12 cellular contexts compared by ENCODE assay signal in the genomic region with DNA sequence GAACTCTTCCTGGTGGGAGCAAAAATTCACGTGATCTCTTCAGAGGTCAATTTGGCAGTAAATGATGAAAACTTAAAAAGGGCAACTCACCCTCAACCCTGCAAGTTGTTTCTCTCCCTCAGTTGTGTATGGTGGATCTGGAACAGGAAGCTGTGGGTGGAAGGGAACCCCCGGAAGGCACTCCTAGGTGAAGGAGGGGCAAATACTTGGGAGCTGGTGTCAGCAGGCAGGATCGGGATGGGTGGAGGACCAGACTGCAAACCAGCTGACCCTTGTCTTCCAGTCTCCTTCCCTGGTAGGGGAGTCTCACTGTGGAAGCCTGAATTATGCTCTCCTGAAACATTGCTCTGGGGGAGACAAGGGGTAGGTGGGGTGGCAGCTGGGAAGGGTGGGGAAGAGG. TPM values are rescaled to one million over a fixed set of nuclear protein-coding genes. Genes with fewer than 3 reads are reported as not detected.
DNase-seq lines count a peak whose midpoint lies in the region; ATAC-seq, FAIRE-seq and TF ChIP-seq lines count a peak whose summit lies in the region.
"Had no signal": no experiment of that assay in that cellular context is flagged by ENCODE, and none has a peak within 500 bp of the region (broad histone marks: within the 10 kb centered on the region; RNA-seq: fewer than 3 reads in every experiment).

No MANE protein-coding gene starts in this region.

- no peak overlapping the region for H2BK15ac ChIP-seq in H1 (ENCODE audit: low read length)

- H3K4me1 ChIP-seq in HepG2 (ENCODE audit: insufficient read depth, low read length) (peaks cover 13% of the 10 kb centered on the region; the same call in 1 of the 2 replicates), right lobe of liver (no peaks in the 10 kb centered on the region), Karpas-422 (ENCODE audit: low read length) (peaks cover 3% of the 10 kb centered on the region; the same call in 1 of the 2 replicates), H1 (replicated peaks in 1 of 4; ENCODE audit: control insufficient read depth in 3 of 4, insufficient read depth in 4 of 4, low read length in 3 of 4) (peaks cover 0 to 4% (median 0%) of the 10 kb centered on the region in 4 experiments; a peak in 1 of 7 replicates), upper lobe of right lung (no peaks in the 10 kb centered on the region), heart right ventricle (peaks cover 0 to 16% (median 0%) of the 10 kb centered on the region in 9 donors)
- H3K4me1 ChIP-seq: gastrocnemius medialis had no signal

- TF ChIP-seq CTCF in HepG2 (CRISPR knock-in tag; IDR thresholded peaks at IDR 0.05), result no peak
- no peak for TF ChIP-seq CTCF in right lobe of liver (IDR thresholded peaks at IDR 0.05)
- no peak for TF ChIP-seq CTCF in H1 (IDR thresholded peaks at IDR 0.05; ENCODE audit: control extremely low read depth in 1 of 3, insufficient read depth in 1 of 3, low read depth in 1 of 3, low read length in 3 of 3)
- TF ChIP-seq CTCF in upper lobe of right lung (IDR thresholded peaks at IDR 0.05), result no peak
- TF ChIP-seq CTCF in heart right ventricle (IDR thresholded peaks at IDR 0.05), result no peak

- H4K5ac ChIP-seq in H1 (ENCODE audit: insufficient read length, low read depth, low read length), result no peak overlapping the region

- H3K4me3 ChIP-seq in HepG2 (replicated peaks in 1 of 3; ENCODE audit: insufficient read depth in 1 of 3, low read depth in 2 of 3, low read length in 3 of 3), result 0 out of 6 replicates have a peak overlapping the region, but pooled peaks of 1 of the 3 experiments have one; percentile 1
- H3K4me3 ChIP-seq in right lobe of liver, result no peak overlapping the region
- H3K4me3 ChIP-seq in Karpas-422 (ENCODE audit: low read length), result no peak overlapping the region
- H3K4me3 ChIP-seq in H1 (ENCODE audit: extremely low read depth in 1 of 4, insufficient read depth in 2 of 4, low read depth in 3 of 4, low read length in 4 of 4), result no peak overlapping the region
- no peak overlapping the region for H3K4me3 ChIP-seq in upper lobe of right lung
- no peak overlapping the region for H3K4me3 ChIP-seq in heart right ventricle
- H3K4me3 ChIP-seq: gastrocnemius medialis had no signal

- POLR2A ChIA-PET in HepG2 (lab: Yijun Ruan, JAX) (interaction anchor here (1.5 kb wide), 1 partner anchor 113 kb away, joined by 3 read pairs; no protein-coding TSS in a partner anchor), H1 (lab: Charles Lee; ENCODE audit: partially characterized antibody) (no interaction called here)

- H4K20me1 ChIP-seq in HepG2 (ENCODE audit: insufficient read depth, low read length) (no peaks in the 10 kb centered on the region), Karpas-422 (ENCODE audit: insufficient read depth, low read depth, low read length) (no peaks in the 10 kb centered on the region), H1 (replicated peaks in 1 of 2; ENCODE audit: control insufficient read depth in 1 of 2, insufficient read depth in 2 of 2, low read length in 2 of 2) (no peaks in the 10 kb centered on the region)

- no peak overlapping the region for H4K8ac ChIP-seq in H1 (ENCODE audit: extremely low read depth, insufficient read depth, low read length)

- H3K23ac ChIP-seq in H1 (ENCODE audit: insufficient read length), result no peak overlapping the region

- no peak overlapping the region for H2AK5ac ChIP-seq in H1 (ENCODE audit: low read depth, low read length)

- H3K14ac ChIP-seq in H1 (ENCODE audit: insufficient read length), result no peak overlapping the region

- H3K4ac ChIP-seq in H1 (replicated peaks; ENCODE audit: insufficient read length, low read depth, low read length), result no peak overlapping the region

- no peak for TF ChIP-seq RAD21 in HepG2 (CRISPR knock-in tag; IDR thresholded peaks at IDR 0.05)
- TF ChIP-seq RAD21 in H1 (IDR thresholded peaks at IDR 0.05 in 1 of 2, conservative IDR thresholded peaks at IDR 0.05 in 1 of 2; ENCODE audit: low read depth in 2 of 2, low read length in 2 of 2), result no peak

- H3K4me2 ChIP-seq in HepG2 (ENCODE audit: low read depth, low read length) (0 out of 2 replicates have a peak overlapping the region, but pooled peaks have one; percentile 18), Karpas-422 (ENCODE audit: low read depth, low read length, poor library complexity, severe bottlenecking) (no peak overlapping the region), H1 (ENCODE audit: insufficient read depth in 1 of 2, low read depth in 2 of 2, low read length in 2 of 2) (0 out of 4 replicates have a peak overlapping the region, but pooled peaks of 1 of the 2 experiments have one; percentile 1)

- H3K79me1 ChIP-seq in H1 (ENCODE audit: low read depth, low read length), result no peaks in the 10 kb centered on the region

- intact Hi-C loops in HepG2 (cut with micrococcal nuclease; ENCODE audit: unreplicated experiment), result no loop called here
- intact Hi-C loops in right lobe of liver (cut with DNase I), result no loop called here
- intact Hi-C loops in upper lobe of right lung (cut with DNase I), result no loop called here
- intact Hi-C loops in heart right ventricle (cut with DNase I), result no loop called here

- no peak overlapping the region for H3K18ac ChIP-seq in H1 (ENCODE audit: extremely low read depth, low read length)

- DNase-seq in HepG2 (ENCODE audit: low spot score) (no peak), right lobe of liver (no peak), Karpas-422 (no peak), H1 (ENCODE audit: low read depth in 1 of 2, low spot score in 2 of 2) (no peak), upper lobe of right lung (no peak), NCI-H82 treated with DMSO at 0.1 percent for 48 hours (lab: John Stamatoyannopoulos, UW; ENCODE audit: unreplicated experiment) (no peak), heart right ventricle (no peak), GF-D8 (lab: John Stamatoyannopoulos, UW) (no peak)
- DNase-seq: GDM1, MV-4-11, NCI-H345 had no signal

- no peak for TF ChIP-seq POLR2A in HepG2 (IDR thresholded peaks at IDR 0.05; ENCODE audit: insufficient read depth in 1 of 2, low read depth in 2 of 2, low read length in 2 of 2)
- TF ChIP-seq POLR2A in right lobe of liver (IDR thresholded peaks at IDR 0.05), result no peak
- TF ChIP-seq POLR2A in H1 (IDR thresholded peaks at IDR 0.05; ENCODE audit: control extremely low read depth in 1 of 2, low read depth in 2 of 2, low read length in 2 of 2), result no peak

- no peak overlapping the region for H3K56ac ChIP-seq in H1 (replicated peaks; ENCODE audit: insufficient read length, low read depth, low read length)

- in situ Hi-C loops in HepG2 (cut with HindIII; ENCODE audit: extremely low pct_ligation_motif_present, low pct_unique_long_range_greater_than_20kb), result no loop called here

- CTCF ChIA-PET in HepG2 (lab: Yijun Ruan, JAX; ENCODE audit: low intra/inter-chr PET ratio, low total read pairs), result no interaction called here
- CTCF ChIA-PET in H1 (lab: Charles Lee; ENCODE audit: partially characterized antibody), result interaction anchor here (0.9 to 1.3 kb wide), 4 partner anchors 12 to 247 kb away, joined by 3 to 6 read pairs (median 3); no protein-coding TSS in a partner anchor

- no peak for ATAC-seq in HepG2
- ATAC-seq in right lobe of liver, result no peak
- ATAC-seq in upper lobe of right lung, result peak; percentile 13
- no peak for ATAC-seq in heart right ventricle
- ATAC-seq: gastrocnemius medialis had no signal

- H3K27ac ChIP-seq in HepG2 (ENCODE audit: extremely low read length, insufficient read depth, low read length) (no peak overlapping the region), right lobe of liver (no peak overlapping the region), Karpas-422 (ENCODE audit: low read length) (no peak overlapping the region), H1 (ENCODE audit: low read depth, low read length) (no peak overlapping the region), upper lobe of right lung (no peak overlapping the region), heart right ventricle (no peak overlapping the region)
- H3K27ac ChIP-seq: gastrocnemius medialis had no signal

- H3K9ac ChIP-seq in HepG2 (ENCODE audit: insufficient read depth, low read depth, low read length) (no peak overlapping the region), Karpas-422 (ENCODE audit: low read length) (peak overlapping the region; percentile 48), H1 (replicated peaks in 1 of 4; ENCODE audit: extremely low read depth in 1 of 4, low read depth in 3 of 4, low read length in 3 of 4) (no peak overlapping the region)

- no peaks in the 10 kb centered on the region for H3K36me3 ChIP-seq in HepG2 (replicated peaks in 1 of 2; ENCODE audit: control insufficient read depth in 1 of 2, insufficient read depth in 2 of 2, low read length in 2 of 2)
- H3K36me3 ChIP-seq in right lobe of liver, result no peaks in the 10 kb centered on the region
- H3K36me3 ChIP-seq in Karpas-422 (ENCODE audit: insufficient read depth, low read length), result no peaks in the 10 kb centered on the region
- H3K36me3 ChIP-seq in H1 (ENCODE audit: control insufficient read depth in 2 of 4, insufficient read depth in 4 of 4, low read length in 3 of 4), result no peaks in the 10 kb centered on the region
- no peaks in the 10 kb centered on the region for H3K36me3 ChIP-seq in upper lobe of right lung
- no peaks in the 10 kb centered on the region for H3K36me3 ChIP-seq in heart right ventricle
- H3K36me3 ChIP-seq: gastrocnemius medialis had no signal

- no TSS peak for BruUV-seq in HepG2 (replicated peaks; lab: Mats Ljungman, UMichigan)

- H3K27me3 ChIP-seq in HepG2 (ENCODE audit: control insufficient read depth in 1 of 2, insufficient read depth in 2 of 2, low read length in 2 of 2), result peaks cover 2 to 11% of the 10 kb centered on the region in 2 experiments; a peak in 3 of 5 replicates
- H3K27me3 ChIP-seq in right lobe of liver, result no peaks in the 10 kb centered on the region
- no peaks in the 10 kb centered on the region for H3K27me3 ChIP-seq in Karpas-422 (ENCODE audit: low read length)
- H3K27me3 ChIP-seq in H1 (replicated peaks in 1 of 4; ENCODE audit: control insufficient read depth in 3 of 4, extremely low read depth in 1 of 4, insufficient read depth in 3 of 4, low read length in 3 of 4), result no peaks in the 10 kb centered on the region
- H3K27me3 ChIP-seq in upper lobe of right lung, result no peaks in the 10 kb centered on the region
- peaks cover 0 to 26% (median 5%) of the 10 kb centered on the region in 7 donors for H3K27me3 ChIP-seq in heart right ventricle

- no peaks in the 10 kb centered on the region for H3K9me3 ChIP-seq in HepG2 (ENCODE audit: low read length)
- no peaks in the 10 kb centered on the region for H3K9me3 ChIP-seq in right lobe of liver
- no peaks in the 10 kb centered on the region for H3K9me3 ChIP-seq in Karpas-422 (ENCODE audit: low read length)
- peaks cover 2 to 17% of the 10 kb centered on the region in 2 experiments; a peak in 2 of 4 replicates for H3K9me3 ChIP-seq in H1 (ENCODE audit: insufficient read depth in 2 of 2, low read depth in 1 of 2, low read length in 1 of 2)
- H3K9me3 ChIP-seq in upper lobe of right lung, result no peaks in the 10 kb centered on the region
- H3K9me3 ChIP-seq in heart right ventricle, result peaks cover 0 to 39% (median 21%) of the 10 kb centered on the region in 11 donors
- H3K9me3 ChIP-seq: gastrocnemius medialis had no signal

- no peak overlapping the region for H2BK12ac ChIP-seq in H1 (ENCODE audit: low read depth, low read length)

- H2AFZ ChIP-seq in HepG2 (ENCODE audit: low read length) (no peak overlapping the region), Karpas-422 (ENCODE audit: low read length) (no peak overlapping the region), H1 (ENCODE audit: low read length) (no peak overlapping the region)

- 13% methylated on average over 3 of the region's 3 CpGs for WGBS in HepG2 (ENCODE audit: low lambda C conversion rate)
- WGBS in right lobe of liver (ENCODE audit: insufficient coverage, low coverage, low lambda C conversion rate, missing lambda C conversion rate), result 40% methylated on average over 1 of the region's 3 CpGs
- WGBS in H1 (ENCODE audit: extremely low coverage in 1 of 2, insufficient coverage in 1 of 2, insufficient read length in 1 of 2, insufficient replicate concordance in 2 of 2, low coverage in 1 of 2, low lambda C conversion rate in 2 of 2, missing lambda C conversion rate in 1 of 2), 2 experiments, result 96% methylated on average over 3 of the region's 3 CpGs; no CpG with 5 or more reads in 1 of the 2 experiments
- WGBS in heart right ventricle, 2 donors, result 73 to 75% methylated on average over 3 of the region's 3 CpGs

- H3K79me2 ChIP-seq in HepG2 (ENCODE audit: insufficient read depth, low read length), result no peaks in the 10 kb centered on the region
- H3K79me2 ChIP-seq in Karpas-422 (ENCODE audit: low read length), result no peaks in the 10 kb centered on the region
- H3K79me2 ChIP-seq in H1 (ENCODE audit: control insufficient read depth in 1 of 2, insufficient read depth in 2 of 2, low read length in 2 of 2), result no peaks in the 10 kb centered on the region

- no peak overlapping the region for H4K91ac ChIP-seq in H1 (replicated peaks; ENCODE audit: insufficient read length, low read length)

- no peak overlapping the region for H2BK120ac ChIP-seq in H1 (replicated peaks; ENCODE audit: low read depth, low read length)

- H2BK5ac ChIP-seq in H1 (ENCODE audit: low read depth, low read length), result no peak overlapping the region

- FAIRE-seq in HepG2 (lab: Jason Lieb, UNC) (no peak), H1 (lab: Jason Lieb, UNC) (no peak)

- no peaks in the 10 kb centered on the region for H3K9me2 ChIP-seq in Karpas-422 (replicated peaks; ENCODE audit: insufficient read depth, low read length)

- TF ChIP-seq EP300 in HepG2 (IDR thresholded peaks at IDR 0.05; ENCODE audit: low read depth in 2 of 2, low read length in 2 of 2) (no peak), HepG2 (CRISPR knock-in tag; IDR thresholded peaks at IDR 0.05; ENCODE audit: borderline replicate concordance) (no peak), H1 (IDR thresholded peaks at IDR 0.05; ENCODE audit: borderline replicate concordance in 1 of 2, low read depth in 2 of 2, low read length in 2 of 2) (no peak)

- no peaks in the 10 kb centered on the region for H3K23me2 ChIP-seq in H1 (ENCODE audit: low read depth, low read length)

- no peak overlapping the region for H2BK20ac ChIP-seq in H1 (ENCODE audit: low read length)

RNA-seq across cellular contexts. Expression of a gene that starts 33.5 kb away (rescaled TPM):
- total RNA-seq in HepG2 (2016; rRNA removed; fragmentation: Illumina TruSeq; extraction: Trizol) (not detected in 2 replicates), right lobe of liver (not detected), upper lobe of right lung (not detected), heart right ventricle (not detected)
- total RNA-seq in HepG2 (2016; cell fraction: cytosol; rRNA removed; fragmentation: Illumina TruSeq; extraction: Trizol; ENCODE audit: low read depth), result not detected in 2 replicates
- not detected in 2 replicates for total RNA-seq in HepG2 (2016; cell fraction: insoluble cytoplasmic fraction; rRNA removed; fragmentation: Illumina TruSeq; extraction: Trizol)
- total RNA-seq in HepG2 (2016; cell fraction: membrane; rRNA removed; fragmentation: Illumina TruSeq; extraction: Trizol), result not detected in 2 replicates
- total RNA-seq in HepG2 (2016; cell fraction: nucleus; rRNA removed; fragmentation: Illumina TruSeq; extraction: Trizol), result not detected in 2 replicates
- polyA plus RNA-seq in HepG2 (2011; rRNA removed) (not detected in 2 replicates), H1 (2011; rRNA removed) (not detected in 2 replicates), heart right ventricle (not detected)
- not detected in 2 replicates for polyA plus RNA-seq in HepG2 (2011; cell fraction: cytosol; rRNA removed)
- polyA plus RNA-seq in HepG2 (2011; cell fraction: nucleus; rRNA removed), result not detected in 2 replicates
- not detected in 2 replicates for polyA plus RNA-seq in HepG2 (2012)
- polyA plus RNA-seq in HepG2 (2016; cell fraction: cytosol; fragmentation: Illumina TruSeq; extraction: Trizol; ENCODE audit: low read depth), result not detected in 2 replicates
- polyA plus RNA-seq in HepG2 (2016; cell fraction: insoluble cytoplasmic fraction; fragmentation: Illumina TruSeq; extraction: Trizol; ENCODE audit: low read depth), result not detected in 2 replicates
- not detected in 2 replicates for polyA plus RNA-seq in HepG2 (2016; cell fraction: membrane; fragmentation: Illumina TruSeq; extraction: Trizol; ENCODE audit: low read depth)
- not detected in 2 replicates for polyA plus RNA-seq in HepG2 (2016; cell fraction: nucleus; fragmentation: Illumina TruSeq; extraction: Trizol; ENCODE audit: insufficient read depth, low read depth)
- not detected in 2 replicates for polyA minus RNA-seq in HepG2 (2011; rRNA and poly(A)+ RNA removed; ENCODE audit: low replicate concordance)
- not detected in 2 replicates for polyA minus RNA-seq in HepG2 (2011; cell fraction: cytosol; rRNA and poly(A)+ RNA removed)
- polyA minus RNA-seq in HepG2 (2011; cell fraction: nucleus; rRNA and poly(A)+ RNA removed), result not detected in 2 replicates
- total RNA-seq in Karpas-422 (2014; rRNA removed; shearing (Covaris generic); ENCODE audit: low replicate concordance), result not detected in 2 replicates
- total RNA-seq in H1 (2021; fragmentation: NEBNext Ultra II Directional; extraction: Animal tissue kit (Norgen Biotek cat#: 25700)), result not detected in 2 replicates
- polyA plus RNA-seq in H1 (2011; cell fraction: cytosol; rRNA removed), result not detected
- polyA plus RNA-seq in H1 (2011; cell fraction: nucleus; rRNA removed), result not detected
- 0.09 TPM in 1 of 4 replicates, not detected in the others for polyA plus RNA-seq in H1 (2012, experiment 1 of 2)
- not detected for polyA plus RNA-seq in H1 (2012, experiment 2 of 2)
- polyA plus RNA-seq in H1 (2013, experiment 1 of 2), result not detected
- 0.02 TPM for polyA plus RNA-seq in H1 (2013, experiment 2 of 2)
- not detected in 2 replicates for polyA minus RNA-seq in H1 (2011; rRNA and poly(A)+ RNA removed)
- not detected for polyA minus RNA-seq in H1 (2011; cell fraction: cytosol; rRNA and poly(A)+ RNA removed)
- not detected for polyA minus RNA-seq in H1 (2011; cell fraction: nucleus; rRNA and poly(A)+ RNA removed)
- total RNA-seq: gastrocnemius medialis had no signal
